Comparison of ENCODE assay signal across 8 cellular contexts in genomic region chr1:52296345-52296744, GRCh38.
DNase-seq lines count a peak whose midpoint lies in the region; ATAC-seq and TF ChIP-seq lines count a peak whose summit lies in the region.

No MANE protein-coding gene starts in this region.

- 0 out of 2 replicates have a peak, but pooled peaks cover 5% of the 10 kb centered on the region for H4K20me1 ChIP-seq in DND-41 (ENCODE audit: insufficient read depth, low read length)

- ATAC-seq in DND-41 (ENCODE audit: insufficient read depth, low read depth) (peak; percentile 81), GM18858 (IDR thresholded peaks at IDR 0.05; ENCODE audit: unreplicated experiment) (no peak), HG03439 (IDR thresholded peaks at IDR 0.05; ENCODE audit: unreplicated experiment) (no peak)

- TF ChIP-seq CTCF in DND-41 (IDR thresholded peaks at IDR 0.05; ENCODE audit: borderline replicate concordance, extremely low read depth, low read length, poor library complexity, severe bottlenecking) (peak; percentile 79), HL-60 (IDR thresholded peaks at IDR 0.05; ENCODE audit: insufficient read depth, low read length) (peak; percentile 64), liver (IDR thresholded peaks at IDR 0.05; ENCODE audit: low read depth, low read length, missing input control) (peak; percentile 69)

- H3K9ac ChIP-seq in DND-41 (ENCODE audit: low read depth, low read length) = no peak overlapping the region
- no peak overlapping the region for H3K9ac ChIP-seq in liver (ENCODE audit: low read depth in 1 of 2, low read length in 2 of 2)

- no peak overlapping the region for H3K4me2 ChIP-seq in DND-41 (ENCODE audit: insufficient read depth, low read length)

- DNase-seq in DND-41 = no peak
- DNase-seq in HL-60 (ENCODE audit: low read depth in 1 of 2, low spot score in 1 of 2) = peak in 1 of 2 experiments; percentile 35
- DNase-seq in NOMO-1 (lab: John Stamatoyannopoulos, UW; ENCODE audit: unreplicated experiment in 2 of 2) = peak; percentile 35 to 60
- peak; percentile 62 for DNase-seq in cerebellar cortex (ENCODE audit: low spot score)
- no peak for DNase-seq in effector memory CD4-positive, alpha-beta T cell

- no peaks in the 10 kb centered on the region for H3K9me3 ChIP-seq in DND-41 (ENCODE audit: insufficient read depth, low read length, severe bottlenecking)
- H3K9me3 ChIP-seq in liver (ENCODE audit: control insufficient read depth in 4 of 4, low read length in 3 of 4) = no peaks in the 10 kb centered on the region
- H3K9me3 ChIP-seq in effector memory CD4-positive, alpha-beta T cell (ENCODE audit: control insufficient read depth, low read length) = no peaks in the 10 kb centered on the region

- H3K36me3 ChIP-seq in DND-41 (ENCODE audit: insufficient read depth, low read length) = peaks cover 40% of the 10 kb centered on the region
- peaks cover 0 to 2% (median 0%) of the 10 kb centered on the region in 4 donors for H3K36me3 ChIP-seq in liver (ENCODE audit: control insufficient read depth in 4 of 4, insufficient read depth in 3 of 4, low read depth in 1 of 4, low read length in 3 of 4)
- H3K36me3 ChIP-seq in effector memory CD4-positive, alpha-beta T cell (ENCODE audit: control insufficient read depth, insufficient read depth, low read length) = no peaks in the 10 kb centered on the region

- H2AFZ ChIP-seq in DND-41 (ENCODE audit: low read depth, low read length) = no peak overlapping the region

- H3K4me3 ChIP-seq in DND-41 (ENCODE audit: low read depth in 1 of 2, low read length in 2 of 2) = no peak overlapping the region
- no peak overlapping the region for H3K4me3 ChIP-seq in HL-60 (replicated peaks; ENCODE audit: insufficient read depth, low read length)
- no peak overlapping the region for H3K4me3 ChIP-seq in liver (ENCODE audit: low read depth in 1 of 3, low read length in 3 of 3)
- H3K4me3 ChIP-seq in effector memory CD4-positive, alpha-beta T cell (ENCODE audit: insufficient read depth, low read depth, low read length, poor library complexity, severe bottlenecking) = no peak overlapping the region

- H3K4me1 ChIP-seq in DND-41 (ENCODE audit: insufficient read depth, low read length) = no peaks in the 10 kb centered on the region
- no peaks in the 10 kb centered on the region for H3K4me1 ChIP-seq in liver (ENCODE audit: control insufficient read depth in 4 of 4, insufficient read depth in 4 of 4, low read length in 3 of 4)
- H3K4me1 ChIP-seq in effector memory CD4-positive, alpha-beta T cell (ENCODE audit: control insufficient read depth, insufficient read depth, low read length, poor library complexity, severe bottlenecking) = no peaks in the 10 kb centered on the region

- H3K27ac ChIP-seq in DND-41 (ENCODE audit: low read length) = no peak overlapping the region
- H3K27ac ChIP-seq in HL-60 (replicated peaks) = no peak overlapping the region
- H3K27ac ChIP-seq in liver (ENCODE audit: low read depth in 1 of 2, low read length in 2 of 2) = no peak overlapping the region
- no peak overlapping the region for H3K27ac ChIP-seq in effector memory CD4-positive, alpha-beta T cell (ENCODE audit: insufficient read depth, low read length, poor library complexity, severe bottlenecking)

- peak; percentile 87 to 92 for TF ChIP-seq RAD21 in liver (IDR thresholded peaks at IDR 0.05)

- H3K27me3 ChIP-seq in DND-41 (ENCODE audit: insufficient read depth, low read length, poor library complexity) = no peaks in the 10 kb centered on the region
- H3K27me3 ChIP-seq in HL-60 (ENCODE audit: insufficient read depth, poor library complexity, severe bottlenecking) = no peaks in the 10 kb centered on the region
- no peaks in the 10 kb centered on the region for H3K27me3 ChIP-seq in liver (ENCODE audit: control insufficient read depth in 4 of 4, insufficient read depth in 4 of 4, low read length in 3 of 4)
- no peaks in the 10 kb centered on the region for H3K27me3 ChIP-seq in effector memory CD4-positive, alpha-beta T cell (replicated peaks; ENCODE audit: control insufficient read depth, insufficient read depth, low read length, poor library complexity, severe bottlenecking)

- H3K79me2 ChIP-seq in DND-41 (ENCODE audit: insufficient read depth, low read length) = 0 out of 2 replicates have a peak, but pooled peaks cover 7% of the 10 kb centered on the region

- WGBS in liver = 11% methylated on average over 2 of the region's 2 CpGs

TF ChIP-seq in liver, 16 proteins besides CTCF, POLR2A, EP300 and RAD21:
- TF ChIP-seq HNF4A (conservative IDR thresholded peaks at IDR 0.05) = peak in 1 of 2 donors; percentile 4
- no peak for TF ChIP-seq EGR1 (IDR thresholded peaks at IDR 0.05; ENCODE audit: low read depth in 2 of 2)

Comparison
In these comparisons a context has a peak if more than half of its experiments do, and no peak if none do; other contexts are left out.
1. DNase-seq: peak in NOMO-1 (2 of 2) and cerebellar cortex (single experiment); none in DND-41 (single experiment) and effector memory CD4-positive, alpha-beta T cell (0 of 3).
2. Peak in every context shown above with its lines, with median percentiles within 50 percentile points of each other: CTCF ChIP-seq.